9 cellular contexts compared by ENCODE assay signal in the genomic region with DNA sequence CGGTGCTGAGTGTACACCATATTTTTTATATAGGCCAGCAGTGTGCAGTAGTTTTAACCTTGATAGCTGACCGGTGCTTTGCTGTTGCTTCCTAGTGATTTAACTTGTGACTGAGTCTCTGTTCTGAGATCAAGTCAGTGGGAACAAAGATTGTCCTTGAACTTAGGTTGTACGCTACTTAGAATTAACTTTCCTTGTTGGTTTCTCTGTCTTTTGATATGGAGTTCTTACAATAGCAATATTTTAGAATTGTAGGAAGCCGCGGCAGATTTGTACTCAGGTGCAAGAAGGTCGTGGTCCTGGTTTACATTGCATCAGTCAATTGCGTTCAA. TPM values are rescaled to one million over a fixed set of nuclear protein-coding genes. Genes with fewer than 3 reads are reported as not detected.
A peak's percentile ranks its signal among the peaks of the same experiment; 100 is the strongest.
DNase-seq lines count a peak whose midpoint lies in the region; ATAC-seq, FAIRE-seq and TF ChIP-seq lines count a peak whose summit lies in the region.
"Had no signal": no experiment of that assay in that cellular context is flagged by ENCODE, and none has a peak within 500 bp of the region (broad histone marks: within the 10 kb centered on the region; RNA-seq: fewer than 3 reads in every experiment).

No MANE protein-coding gene starts in this region.

- POLR2A ChIA-PET in activated CD8-positive, alpha-beta T cell treated with anti-CD3 and anti-CD28 coated beads for 36 hours (lab: Charles Lee) = interaction anchor here (0.9 to 7.6 kb wide), 17 partner anchors 9 to 272 kb away, joined by 3 to 105 read pairs (median 7); partner anchors contain the start of genes DDX50, KIFBP, SRGN and SUPV3L1

- H3K4me1 Mint-ChIP-seq in activated CD8-positive, alpha-beta T cell treated with anti-CD3 and anti-CD28 coated beads for 36 hours (ENCODE audit: low read depth) = peaks cover 47% of the 10 kb centered on the region

- peak overlapping the region; percentile 100 for H3K27ac Mint-ChIP-seq in activated CD8-positive, alpha-beta T cell treated with anti-CD3 and anti-CD28 coated beads for 36 hours

- H3K27ac ChIP-seq in spleen = peak overlapping the region; percentile 67 to 99 (median 96)

- DNase-seq in NCI-H82 (lab: John Stamatoyannopoulos, UW) (peak; percentile 19), NCI-H82 treated with DMSO at 0.1 percent for 48 hours (lab: John Stamatoyannopoulos, UW; ENCODE audit: unreplicated experiment) (no peak), spleen (no peak), HTR-8/SVneo (ENCODE audit: insufficient read length, low spot score) (no peak), GOT3 (lab: John Stamatoyannopoulos, UW) (no peak)
- DNase-seq in activated CD8-positive, alpha-beta T cell treated with anti-CD3 and anti-CD28 coated beads for 36 hours = no peak

- peaks cover 71% of the 10 kb centered on the region for H3K36me3 Mint-ChIP-seq in activated CD8-positive, alpha-beta T cell treated with anti-CD3 and anti-CD28 coated beads for 36 hours (ENCODE audit: low read depth)

- no peak for TF ChIP-seq CTCF in activated CD8-positive, alpha-beta T cell treated with anti-CD3 and anti-CD28 coated beads for 36 hours (IDR thresholded peaks at IDR 0.05)
- no peak for TF ChIP-seq CTCF in spleen (IDR thresholded peaks at IDR 0.05 in 8 of 11, conservative IDR thresholded peaks at IDR 0.05 in 3 of 11)

- H3K4me3 Mint-ChIP-seq in activated CD8-positive, alpha-beta T cell treated with anti-CD3 and anti-CD28 coated beads for 36 hours = peak overlapping the region; percentile 99

- H3K4me1 ChIP-seq in spleen = peaks cover 18 to 68% (median 53%) of the 10 kb centered on the region in 6 donors

- H3K36me3 ChIP-seq in spleen = peaks cover 0 to 38% (median 22%) of the 10 kb centered on the region in 6 donors

- no peaks in the 10 kb centered on the region for H3K27me3 ChIP-seq in spleen (replicated peaks in 1 of 7)

- WGBS in spleen, 5 donors = 36 to 48% (median 38%) methylated on average over 7 of the region's 7 CpGs

- intact Hi-C loops in activated CD8-positive, alpha-beta T cell treated with anti-CD3 and anti-CD28 coated beads for 36 hours (cut with micrococcal nuclease) = loop anchor here (5.0 kb wide), 1 partner anchor 55 kb away; the partner anchor contains the start of gene DDX50
- intact Hi-C loops in spleen (cut with DNase I; ENCODE audit: low total_unique reads) = no loop called here

- FAIRE-seq in HTR-8/SVneo (lab: Jason Lieb, UNC) = no peak
- FAIRE-seq: A204.1 had no signal

- peak overlapping the region; percentile 97 for H3K4me3 ChIP-seq in iPS-11a (ENCODE audit: low read depth, low read length)
- peak overlapping the region; percentile 87 to 100 (median 100) for H3K4me3 ChIP-seq in spleen

- no peak for ATAC-seq in activated CD8-positive, alpha-beta T cell treated with anti-CD3 and anti-CD28 coated beads for 36 hours
- no peak for ATAC-seq in HG03139 (IDR thresholded peaks at IDR 0.05; ENCODE audit: unreplicated experiment)

- H3K9me3 ChIP-seq in spleen = no peaks in the 10 kb centered on the region

- CTCF ChIA-PET in activated CD8-positive, alpha-beta T cell treated with anti-CD3 and anti-CD28 coated beads for 36 hours (lab: Charles Lee) = interaction anchor here (3.0 to 3.6 kb wide), 2 partner anchors 27 to 30 kb away, joined by 11 to 14 read pairs; no protein-coding TSS in a partner anchor

- no peaks in the 10 kb centered on the region for H3K27me3 Mint-ChIP-seq in activated CD8-positive, alpha-beta T cell treated with anti-CD3 and anti-CD28 coated beads for 36 hours

- no peak for TF ChIP-seq POLR2A in spleen (IDR thresholded peaks at IDR 0.05)

- H3K9me3 Mint-ChIP-seq in activated CD8-positive, alpha-beta T cell treated with anti-CD3 and anti-CD28 coated beads for 36 hours = no peaks in the 10 kb centered on the region

RNA-seq across cellular contexts. Expression of gene DDX21, which starts 1.3 kb away (rescaled TPM):
- total RNA-seq in activated CD8-positive, alpha-beta T cell treated with anti-CD3 and anti-CD28 coated beads for 36 hours = 100 to 1,000 TPM; 192 to 194 TPM
- 10 to 100 TPM; 37.6 to 70.0 (median 56.6) TPM for total RNA-seq in spleen
- polyA plus RNA-seq in spleen = 10 to 100 TPM; 15.7 to 23.8 (median 22.1) TPM

RNA-seq across cellular contexts. Expression of gene KIFBP, which starts 31.4 kb away (rescaled TPM):
- total RNA-seq in activated CD8-positive, alpha-beta T cell treated with anti-CD3 and anti-CD28 coated beads for 36 hours = 10 to 100 TPM in 1 of 2 experiments, 1 to 10 TPM in 1; 9.7 to 10.9 TPM
- 10 to 100 TPM; 12.3 to 20.1 (median 18.2) TPM for total RNA-seq in spleen
- 10 to 100 TPM in 1 of 3 donors, 1 to 10 TPM in 2; 7.3 to 10.7 (median 8.1) TPM for polyA plus RNA-seq in spleen

RNA-seq across cellular contexts. Expression of gene DDX50, which starts 56.1 kb away (rescaled TPM):
- total RNA-seq in activated CD8-positive, alpha-beta T cell treated with anti-CD3 and anti-CD28 coated beads for 36 hours = 100 to 1,000 TPM; 102 to 105 TPM
- total RNA-seq in spleen = 10 to 100 TPM; 23.7 to 33.6 (median 29.6) TPM
- 10 to 100 TPM; 19.2 to 28.8 (median 22.4) TPM for polyA plus RNA-seq in spleen
